ENCODE assay signal across 1 cellular context in genomic region chr17:66200685-66201092, GRCh38.
TF ChIP-seq lines count a peak whose summit lies in the region.

No MANE protein-coding gene starts in this region.

TF ChIP-seq in HepG2, 621 proteins besides CTCF, POLR2A, EP300 and RAD21 (continued from another document and continues in another):
- no peak for TF ChIP-seq AHDC1 (CRISPR knock-in tag; IDR thresholded peaks at IDR 0.05; ENCODE audit: borderline replicate concordance)
- no peak for TF ChIP-seq SNAPC5 (CRISPR knock-in tag; IDR thresholded peaks at IDR 0.05; ENCODE audit: borderline replicate concordance)
- TF ChIP-seq ZNF318 (CRISPR knock-in tag; IDR thresholded peaks at IDR 0.05) = no peak
- peak; percentile 56 for TF ChIP-seq ETV5 (CRISPR knock-in tag; IDR thresholded peaks at IDR 0.05; ENCODE audit: borderline replicate concordance)
- TF ChIP-seq ZNF672 (CRISPR knock-in tag; IDR thresholded peaks at IDR 0.05) = no peak
- no peak for TF ChIP-seq HCFC1 (IDR thresholded peaks at IDR 0.05; ENCODE audit: low read depth, low read length)
- TF ChIP-seq BORCS8-MEF2B (CRISPR knock-in tag; IDR thresholded peaks at IDR 0.05) = no peak
- TF ChIP-seq ZNF350 (CRISPR knock-in tag; IDR thresholded peaks at IDR 0.05; ENCODE audit: borderline replicate concordance, low read depth) = no peak
- TF ChIP-seq HMG20B (CRISPR knock-in tag; conservative IDR thresholded peaks at IDR 0.05) = no peak
- TF ChIP-seq ZMYM4 (CRISPR knock-in tag; IDR thresholded peaks at IDR 0.05) = peak; percentile 89
- TF ChIP-seq CEBPB (IDR thresholded peaks at IDR 0.05; ENCODE audit: borderline replicate concordance, low read depth, low read length) = no peak
- TF ChIP-seq TBX2 (CRISPR knock-in tag; IDR thresholded peaks at IDR 0.05; ENCODE audit: borderline replicate concordance) = peak; percentile 32; the same call in 1 of the 2 replicates
- no peak for TF ChIP-seq SALL2 (CRISPR knock-in tag; IDR thresholded peaks at IDR 0.05)
- no peak for TF ChIP-seq ZNF563 (CRISPR knock-in tag; IDR thresholded peaks at IDR 0.05)
- TF ChIP-seq MTA3 (CRISPR knock-in tag; IDR thresholded peaks at IDR 0.05) = no peak
- TF ChIP-seq ZNF296 (CRISPR knock-in tag; conservative IDR thresholded peaks at IDR 0.05) = no peak
- TF ChIP-seq RCOR2 (CRISPR knock-in tag; IDR thresholded peaks at IDR 0.05) = no peak
- TF ChIP-seq ZNF576 (CRISPR knock-in tag; IDR thresholded peaks at IDR 0.05) = no peak
- no peak for TF ChIP-seq MEIS1 (CRISPR knock-in tag; IDR thresholded peaks at IDR 0.05; ENCODE audit: borderline replicate concordance)
- TF ChIP-seq UBTF (CRISPR knock-in tag; IDR thresholded peaks at IDR 0.05) = no peak
- TF ChIP-seq ZNF367 (CRISPR knock-in tag; IDR thresholded peaks at IDR 0.05; ENCODE audit: borderline replicate concordance) = no peak
- no peak for TF ChIP-seq ESRRA (CRISPR knock-in tag; IDR thresholded peaks at IDR 0.05; ENCODE audit: low read depth)
- TF ChIP-seq NR2F6 (IDR thresholded peaks at IDR 0.05) = no peak
- TF ChIP-seq NR2F6 (CRISPR knock-in tag; IDR thresholded peaks at IDR 0.05) = 0 out of 2 replicates have a peak, but pooled peaks have one; percentile 35
- TF ChIP-seq MTF2 (CRISPR knock-in tag; IDR thresholded peaks at IDR 0.05; ENCODE audit: borderline replicate concordance) = no peak
- no peak for TF ChIP-seq FIP1L1 (IDR thresholded peaks at IDR 0.05; ENCODE audit: borderline replicate concordance, insufficient read depth, low read depth, low read length)
- no peak for TF ChIP-seq NFAT5 (CRISPR knock-in tag; IDR thresholded peaks at IDR 0.05)
- TF ChIP-seq ATF7 (IDR thresholded peaks at IDR 0.05) = no peak
- TF ChIP-seq ATF7 (CRISPR knock-in tag; IDR thresholded peaks at IDR 0.05) = no peak
- TF ChIP-seq KDM6A (CRISPR knock-in tag; IDR thresholded peaks at IDR 0.05; ENCODE audit: low read depth) = no peak
- TF ChIP-seq ZNF749 (CRISPR knock-in tag; IDR thresholded peaks at IDR 0.05; ENCODE audit: borderline replicate concordance) = no peak
- no peak for TF ChIP-seq ZNF773 (CRISPR knock-in tag; IDR thresholded peaks at IDR 0.05; ENCODE audit: borderline replicate concordance)
- TF ChIP-seq TBX3 (IDR thresholded peaks at IDR 0.05; ENCODE audit: borderline replicate concordance) = peak; percentile 67; the same call in 1 of the 2 replicates
- no peak for TF ChIP-seq SP2 (CRISPR knock-in tag; IDR thresholded peaks at IDR 0.05)
- no peak for TF ChIP-seq SOX13 (IDR thresholded peaks at IDR 0.05)
- peak in 1 of 2 experiments; percentile 58; a peak in 2 of 4 replicates for TF ChIP-seq SOX13 (CRISPR knock-in tag; conservative IDR thresholded peaks at IDR 0.05 in 1 of 2, IDR thresholded peaks at IDR 0.05 in 1 of 2)
- no peak for TF ChIP-seq HBP1 (CRISPR knock-in tag; IDR thresholded peaks at IDR 0.05; ENCODE audit: low read depth)
- no peak for TF ChIP-seq SRSF4 (IDR thresholded peaks at IDR 0.05; ENCODE audit: low read depth, low read length, poor library complexity, severe bottlenecking)
- TF ChIP-seq AHR (CRISPR knock-in tag; IDR thresholded peaks at IDR 0.05) = no peak
- TF ChIP-seq ZNF124 (CRISPR knock-in tag; IDR thresholded peaks at IDR 0.05) = 0 out of 2 replicates have a peak, but pooled peaks have one; percentile 38
